ENCODE assay signal across 9 cellular contexts in the genomic region with DNA sequence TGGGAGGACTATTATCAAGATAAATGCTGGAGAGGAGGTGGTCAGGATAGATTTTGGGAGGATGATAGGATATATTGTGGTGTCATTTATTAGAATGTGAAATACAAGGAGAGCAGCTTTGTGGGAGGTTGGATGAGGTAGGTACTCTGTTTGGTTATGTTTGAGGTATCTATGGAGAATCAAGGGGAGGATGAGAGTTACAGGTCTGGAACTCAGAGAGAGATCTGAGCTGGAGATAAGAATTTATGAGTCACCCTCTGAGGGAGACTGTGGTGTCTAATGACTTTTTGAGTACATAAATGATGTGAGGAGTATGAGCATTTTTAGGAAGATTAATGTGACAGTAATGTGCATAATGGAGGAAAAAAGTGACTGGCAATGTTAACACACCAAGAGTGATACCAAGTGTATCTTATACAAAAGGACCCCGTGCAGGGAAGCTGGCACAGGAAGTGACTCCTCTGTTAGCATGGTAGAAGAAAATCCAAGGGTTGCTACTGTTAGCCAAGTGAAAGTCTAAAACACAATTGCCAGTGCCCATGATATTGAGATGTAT. TPM values are rescaled to one million over a fixed set of nuclear protein-coding genes. Genes with fewer than 3 reads are reported as not detected.
DNase-seq lines count a peak whose midpoint lies in the region; ATAC-seq, FAIRE-seq and TF ChIP-seq lines count a peak whose summit lies in the region.
"Had no signal": no experiment of that assay in that cellular context is flagged by ENCODE, and none has a peak within 500 bp of the region (broad histone marks: within the 10 kb centered on the region; RNA-seq: fewer than 3 reads in every experiment).

No MANE protein-coding gene starts in this region.

- no peaks in the 10 kb centered on the region for H3K79me2 ChIP-seq in K562 (ENCODE audit: control insufficient read depth, insufficient read depth, low read length)

- H3K4me3 Mint-ChIP-seq in stimulated activated naive CD8-positive, alpha-beta T cell treated with anti-CD3 and anti-CD28 coated beads, Interleukin-15, amount 100 ng/mL, for 72 hours = no peak overlapping the region

- no peak overlapping the region for H3K9ac ChIP-seq in K562 (ENCODE audit: insufficient read depth in 1 of 2, low read depth in 2 of 2, low read length in 2 of 2)

- CTCF ChIA-PET in A549 (lab: Yijun Ruan, JAX) (interaction anchor here (0.8 to 3.4 kb wide), 11 partner anchors 8 to 104 kb away, joined by 3 to 18 read pairs (median 6); no protein-coding TSS in a partner anchor), K562 (lab: Yijun Ruan, JAX; ENCODE audit: low intra/inter-chr PET ratio) (no interaction called here)

- POLR2A ChIA-PET in A549 (lab: Yijun Ruan, JAX) (interaction anchor here (0.8 to 1.4 kb wide), 6 partner anchors 28 to 56 kb away, joined by 3 to 7 read pairs (median 3); a partner anchor contains a TSS), K562 (lab: Yijun Ruan, JAX) (no interaction called here)

- H2AFZ ChIP-seq in K562 (ENCODE audit: low read depth, low read length) = no peak overlapping the region

- H3K27ac ChIP-seq in A549 = peak overlapping the region; percentile 88 to 92
- H3K27ac ChIP-seq in K562 (ENCODE audit: extremely low read depth, low read depth, low read length) = no peak overlapping the region

- DNase-seq in A549 (ENCODE audit: low read depth in 1 of 2, low spot score in 1 of 2) (peak; percentile 69 to 97), K562 (ENCODE audit: extremely low read depth in 1 of 4, low spot score in 3 of 4) (peak in 1 of 4 experiments; percentile 2), NCI-H2107 treated with DMSO at 0.1 percent for 48 hours (lab: John Stamatoyannopoulos, UW; ENCODE audit: unreplicated experiment) (no peak)
- no peak for DNase-seq in stimulated activated naive CD8-positive, alpha-beta T cell treated with anti-CD3 and anti-CD28 coated beads, Interleukin-15, amount 100 ng/mL, for 72 hours
- DNase-seq in stimulated activated CD4-positive, alpha-beta T cell treated with anti-CD3 and anti-CD28 coated beads, Interleukin-2, amount 100 ng/mL, for 24 hours = no peak
- no peak for DNase-seq in stimulated activated CD8-positive, alpha-beta memory T cell treated with anti-CD3 and anti-CD28 coated beads, Interleukin-4, amount 100 ng/mL, for 48 hours

- H3K9me3 Mint-ChIP-seq in stimulated activated naive CD8-positive, alpha-beta T cell treated with anti-CD3 and anti-CD28 coated beads, Interleukin-15, amount 100 ng/mL, for 72 hours = no peaks in the 10 kb centered on the region

- H3K4me3 ChIP-seq in A549 (peak overlapping the region; percentile 30), K562 (no peak overlapping the region)
- H3K4me3 ChIP-seq: skin epidermis had no signal

- H3K4me1 ChIP-seq in A549 (peaks cover 98% of the 10 kb centered on the region), K562 (replicated peaks in 1 of 2; ENCODE audit: control insufficient read depth in 2 of 2, insufficient read depth in 2 of 2, low read length in 2 of 2) (no peaks in the 10 kb centered on the region)

- H3K27ac Mint-ChIP-seq in stimulated activated naive CD8-positive, alpha-beta T cell treated with anti-CD3 and anti-CD28 coated beads, Interleukin-15, amount 100 ng/mL, for 72 hours = no peak overlapping the region

- no TSS peak for BruUV-seq in K562 (replicated peaks; lab: Mats Ljungman, UMichigan)

- H3K27me3 ChIP-seq in K562 (ENCODE audit: control insufficient read depth in 2 of 2, insufficient read depth in 2 of 2, low read length in 2 of 2) = no peaks in the 10 kb centered on the region; a peak in 1 of 5 replicates

- H3K9me3 ChIP-seq in A549 (no peaks in the 10 kb centered on the region), K562 (replicated peaks; ENCODE audit: control insufficient read depth, insufficient read depth, low read depth, low read length) (no peaks in the 10 kb centered on the region)

- intact Hi-C loops in K562 (cut with micrococcal nuclease) = no loop called here

- TF ChIP-seq CTCF in A549 (IDR thresholded peaks at IDR 0.05) (no peak), K562 (IDR thresholded peaks at IDR 0.05 in 2 of 3, conservative IDR thresholded peaks at IDR 0.05 in 1 of 3; ENCODE audit: insufficient read depth in 2 of 3, low read depth in 1 of 3, low read length in 3 of 3) (no peak)

- ATAC-seq in A549 = peak; percentile 85 to 87
- peak; percentile 66 for ATAC-seq in GM18907 (IDR thresholded peaks at IDR 0.05; ENCODE audit: unreplicated experiment)
- ATAC-seq in HG03565 (IDR thresholded peaks at IDR 0.05; ENCODE audit: unreplicated experiment) = peak; percentile 63
- no peak for ATAC-seq in K562
- ATAC-seq in stimulated activated naive CD8-positive, alpha-beta T cell treated with anti-CD3 and anti-CD28 coated beads, Interleukin-15, amount 100 ng/mL, for 72 hours = peak; percentile 91

- TF ChIP-seq POLR2A in A549 (IDR thresholded peaks at IDR 0.05; ENCODE audit: low read length) (no peak), K562 (conservative IDR thresholded peaks at IDR 0.05) (no peak)

- FAIRE-seq in A549 (lab: Jason Lieb, UNC) (peak; percentile 96), K562 (lab: Jason Lieb, UNC) (no peak)

- no peaks in the 10 kb centered on the region for H3K27me3 Mint-ChIP-seq in stimulated activated naive CD8-positive, alpha-beta T cell treated with anti-CD3 and anti-CD28 coated beads, Interleukin-15, amount 100 ng/mL, for 72 hours

- in situ Hi-C loops in K562 (cut with MboI) = no loop called here

- H4K20me1 ChIP-seq in K562 (replicated peaks; ENCODE audit: control insufficient read depth, insufficient read depth, low read length) = no peaks in the 10 kb centered on the region

- H3K9me1 ChIP-seq in K562 (ENCODE audit: control insufficient read depth, insufficient read depth, low read length) = no peaks in the 10 kb centered on the region

- no peaks in the 10 kb centered on the region for H3K4me1 Mint-ChIP-seq in stimulated activated naive CD8-positive, alpha-beta T cell treated with anti-CD3 and anti-CD28 coated beads, Interleukin-15, amount 100 ng/mL, for 72 hours

- TF ChIP-seq EP300 in A549 (IDR thresholded peaks at IDR 0.05) = peak; percentile 97 to 98; a peak in 4 of 5 replicates
- no peak for TF ChIP-seq EP300 in K562 (IDR thresholded peaks at IDR 0.05; ENCODE audit: low read length)

- TF ChIP-seq RAD21 in A549 (conservative IDR thresholded peaks at IDR 0.05 in 1 of 2, IDR thresholded peaks at IDR 0.05 in 1 of 2) = peak; percentile 20 to 57; a peak in 4 of 5 replicates
- no peak for TF ChIP-seq RAD21 in K562 (CRISPR knock-in tag; conservative IDR thresholded peaks at IDR 0.05 in 1 of 2, IDR thresholded peaks at IDR 0.05 in 1 of 2)

- H3K36me3 ChIP-seq in K562 (ENCODE audit: control insufficient read depth, insufficient read depth, low read length) = no peaks in the 10 kb centered on the region

- 2% methylated on average over 1 of the region's 1 CpG for WGBS in A549 (ENCODE audit: missing lambda C conversion rate)
- 0% methylated on average over 1 of the region's 1 CpG for WGBS in K562 (ENCODE audit: insufficient coverage, low coverage, missing lambda C conversion rate)

- H3K4me2 ChIP-seq in A549 = peak overlapping the region; percentile 93
- H3K4me2 ChIP-seq in K562 (ENCODE audit: insufficient read depth, low read length) = no peak overlapping the region

TF ChIP-seq in A549, 52 proteins besides CTCF, POLR2A, EP300 and RAD21 (continues in another document):
- TF ChIP-seq HOXB13 (CRISPR knock-in tag; IDR thresholded peaks at IDR 0.05; ENCODE audit: low read depth) (0 out of 2 replicates have a peak, but pooled peaks have one; percentile 20), HOXA7 (CRISPR knock-in tag; IDR thresholded peaks at IDR 0.05) (peak; percentile 73; the same call in 1 of the 2 replicates), RNF2 (IDR thresholded peaks at IDR 0.05; ENCODE audit: borderline replicate concordance, low read depth) (no peak), HDAC2 (IDR thresholded peaks at IDR 0.05) (no peak)
- TF ChIP-seq, protein P1, sequence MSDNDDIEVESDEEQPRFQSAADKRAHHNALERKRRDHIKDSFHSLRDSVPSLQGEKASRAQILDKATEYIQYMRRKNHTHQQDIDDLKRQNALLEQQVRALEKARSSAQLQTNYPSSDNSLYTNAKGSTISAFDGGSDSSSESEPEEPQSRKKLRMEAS (IDR thresholded peaks at IDR 0.05) = peak; percentile 78

TF ChIP-seq in K562, 482 proteins besides CTCF, POLR2A, EP300 and RAD21 (continues in another document):
- TF ChIP-seq JUND (IDR thresholded peaks at IDR 0.05; ENCODE audit: borderline replicate concordance, low read depth, low read length) (peak; percentile 65; the same call in 1 of the 2 replicates), JUND (tag; IDR thresholded peaks at IDR 0.05; ENCODE audit: borderline replicate concordance, low read depth, low read length) (peak; percentile 51; the same call in 1 of the 3 replicates), ZNF764 (CRISPR knock-in tag; IDR thresholded peaks at IDR 0.05; ENCODE audit: low read depth) (no peak), FOSL1 (tag; conservative IDR thresholded peaks at IDR 0.05) (peak; percentile 43), MEIS2 (IDR thresholded peaks at IDR 0.05; ENCODE audit: partially characterized antibody) (peak; percentile 26)

RNA-seq across cellular contexts. Expression of a gene that starts 48.2 kb away (rescaled TPM):
- 208 and 275 TPM in 2 replicates for polyA plus RNA-seq in A549 (2011; rRNA removed)
- 133 and 166 TPM in 2 replicates for polyA plus RNA-seq in A549 (2012; cell fraction: cytosol; rRNA removed)
- polyA plus RNA-seq in A549 (2012; cell fraction: nucleus; rRNA removed) = 215 and 283 TPM in 2 replicates
- polyA plus RNA-seq in A549 (2017; fragmentation: RNase III; extraction: RNeasy Plus Mini Kit Qiagen cat#74134 plus additional on column Dnase treatment) = 127 to 135 TPM (median 130 TPM) in 3 replicates
- polyA minus RNA-seq in A549 (2011; rRNA and poly(A)+ RNA removed) = 997 and 1,171 TPM in 2 replicates
- 0.53 and 0.55 TPM in 2 replicates for total RNA-seq in K562 (2011; cell fraction: chromatin; rRNA removed; ENCODE audit: low replicate concordance)
- total RNA-seq in K562 (2011; cell fraction: nucleolus; rRNA removed) = 0.39 and 0.83 TPM in 2 replicates
- total RNA-seq in K562 (2011; cell fraction: nucleoplasm; rRNA removed) = 0.81 and 1.6 TPM in 2 replicates
- total RNA-seq in K562 (2014; rRNA removed) = 0.36 TPM in 1 of 2 replicates, not detected in the other
- total RNA-seq in K562 (2014; rRNA removed; fragmentation: Illumina TruSeq; extraction: Trizol) = 0.04 TPM in 1 of 2 replicates, not detected in the other
- total RNA-seq in K562 (2015; rRNA removed; fragmentation: Illumina TruSeq; extraction: Trizol) = 0.04 TPM in 1 of 2 replicates, not detected in the other
- 0.24 and 0.27 TPM in 2 replicates for total RNA-seq in K562 (2021)
- 0.15 and 0.39 TPM in 2 replicates for polyA plus RNA-seq in K562 (2011; rRNA removed)
- polyA plus RNA-seq in K562 (2011; cell fraction: cytosol; rRNA removed) = 0.19 and 0.36 TPM in 2 replicates
- 0.31 and 0.61 TPM in 2 replicates for polyA plus RNA-seq in K562 (2011; cell fraction: nucleus; rRNA removed)
- polyA plus RNA-seq in K562 (2012) = 0.13 and 0.17 TPM in 2 replicates
- polyA plus RNA-seq in K562 (2014; fragmentation: Illumina TruSeq; extraction: Trizol) = 0.01 and 0.03 TPM in 2 replicates
- under 1 TPM; 0.04 to 0.07 TPM for polyA plus RNA-seq in K562 (2014; fragmentation: Nextera tagmentation; extraction: Ambion mirVana)
- polyA plus RNA-seq in K562 (2014; rRNA removed) = 0.03 TPM in 1 of 2 replicates, not detected in the other
- polyA minus RNA-seq in K562 (2011; rRNA and poly(A)+ RNA removed) = 0.63 and 0.72 TPM in 2 replicates
- 1.2 and 5.6 TPM in 2 replicates for polyA minus RNA-seq in K562 (2011; cell fraction: cytosol; rRNA and poly(A)+ RNA removed)
- polyA minus RNA-seq in K562 (2011; cell fraction: nucleus; rRNA and poly(A)+ RNA removed) = 1.00 and 3.1 TPM in 2 replicates

Comparison
In these comparisons a context has a peak if more than half of its experiments do, and no peak if none do; other contexts are left out.
1. DNase-seq: peak in A549 (2 of 2); none in stimulated activated naive CD8-positive, alpha-beta T cell treated with anti-CD3 and anti-CD28 coated beads, Interleukin-15, amount 100 ng/mL, for 72 hours (0 of 2), NCI-H2107 treated with DMSO at 0.1 percent for 48 hours (single experiment), stimulated activated CD4-positive, alpha-beta T cell treated with anti-CD3 and anti-CD28 coated beads, Interleukin-2, amount 100 ng/mL, for 24 hours (0 of 2) and stimulated activated CD8-positive, alpha-beta memory T cell treated with anti-CD3 and anti-CD28 coated beads, Interleukin-4, amount 100 ng/mL, for 48 hours (single experiment).
2. RNA of a gene that starts 48.2 kb away (polyA plus RNA-seq): 127 to 283 TPM in A549; 0.01 to 0.61 TPM in K562; every median in the first group is over 10 times any median in the second.